ENCODE assay signal across 26 cellular contexts in genomic region chr10:112332022-112332421, GRCh38. TPM values are rescaled to one million over a fixed set of nuclear protein-coding genes. Genes with fewer than 3 reads are reported as not detected.
DNase-seq lines count a peak whose midpoint lies in the region; ATAC-seq and TF ChIP-seq lines count a peak whose summit lies in the region.
"Had no signal": no experiment of that assay in that cellular context is flagged by ENCODE, and none has a peak within 500 bp of the region (broad histone marks: within the 10 kb centered on the region; RNA-seq: fewer than 3 reads in every experiment).

No MANE protein-coding gene starts in this region.

- peaks cover 0 to 29% (median 0%) of the 10 kb centered on the region in 4 donors for H3K4me1 ChIP-seq in Peyer's patch
- H3K4me1 ChIP-seq in hepatocyte (ENCODE audit: insufficient read depth): peaks cover 37% of the 10 kb centered on the region
- H3K4me1 ChIP-seq in thyroid gland: peaks cover 21 to 31% of the 10 kb centered on the region in 2 donors
- H3K4me1 ChIP-seq in effector memory CD4-positive, alpha-beta T cell (ENCODE audit: control insufficient read depth, insufficient read depth, low read length, poor library complexity, severe bottlenecking): no peaks in the 10 kb centered on the region
- H3K4me1 ChIP-seq: SJSA1 had no signal

- no peak overlapping the region for H3K27ac Mint-ChIP-seq in activated CD8-positive, alpha-beta T cell treated with anti-CD3 and anti-CD28 coated beads for 36 hours
- no peak overlapping the region for H3K27ac Mint-ChIP-seq in activated CD8-positive, alpha-beta T cell treated with anti-CD3 and anti-CD28 coated beads, Interleukin-2, amount 10 ng/mL, durations not matched to agents 7 days and 5 days
- H3K27ac Mint-ChIP-seq: CD8-positive, alpha-beta memory T cell; IgD-negative memory B cell had no signal

- no peak overlapping the region for H2AFZ ChIP-seq in hepatocyte

- TF ChIP-seq POLR2A in Peyer's patch (IDR thresholded peaks at IDR 0.05) (no peak), thyroid gland (IDR thresholded peaks at IDR 0.05) (no peak)

- POLR2A ChIA-PET in activated CD8-positive, alpha-beta T cell treated with anti-CD3 and anti-CD28 coated beads for 36 hours (lab: Charles Lee): interaction anchor here (0.8 kb wide), 1 partner anchor 149 kb away, joined by 3 read pairs; no protein-coding TSS in a partner anchor
- POLR2A ChIA-PET in activated CD8-positive, alpha-beta T cell treated with anti-CD3 and anti-CD28 coated beads, Interleukin-2, amount 10 ng/mL, durations not matched to agents 7 days and 5 days (lab: Charles Lee): no interaction called here

- H3K4me3 ChIP-seq in Peyer's patch (no peak overlapping the region), hepatocyte (no peak overlapping the region), thyroid gland (replicated peaks in 1 of 3) (no peak overlapping the region)
- no peak overlapping the region for H3K4me3 ChIP-seq in effector memory CD4-positive, alpha-beta T cell (ENCODE audit: insufficient read depth, low read depth, low read length, poor library complexity, severe bottlenecking)
- H3K4me3 ChIP-seq: GM12878, SJSA1 had no signal

- no peaks in the 10 kb centered on the region for H3K9me2 ChIP-seq in hepatocyte (replicated peaks; ENCODE audit: insufficient read depth)

- whole genome bisulfite sequencing in hepatocyte (ENCODE audit: low lambda C conversion rate, missing lambda C conversion rate): 70% methylated on average over 3 of the region's 3 CpGs
- 81 to 86% methylated on average over 3 of the region's 3 CpGs for WGBS in thyroid gland, 2 donors

- no peaks in the 10 kb centered on the region for H4K20me1 ChIP-seq in hepatocyte (ENCODE audit: insufficient read depth, poor library complexity, severe bottlenecking)

- H3K36me3 Mint-ChIP-seq in activated CD8-positive, alpha-beta T cell treated with anti-CD3 and anti-CD28 coated beads for 36 hours (ENCODE audit: low read depth): no peaks in the 10 kb centered on the region
- no peaks in the 10 kb centered on the region for H3K36me3 Mint-ChIP-seq in activated CD8-positive, alpha-beta T cell treated with anti-CD3 and anti-CD28 coated beads, Interleukin-2, amount 10 ng/mL, durations not matched to agents 7 days and 5 days (ENCODE audit: low read depth)
- H3K36me3 Mint-ChIP-seq: CD8-positive, alpha-beta memory T cell; IgD-negative memory B cell had no signal

- TF ChIP-seq CTCF in activated CD8-positive, alpha-beta T cell treated with anti-CD3 and anti-CD28 coated beads for 36 hours (IDR thresholded peaks at IDR 0.05): no peak
- TF ChIP-seq CTCF in Peyer's patch (IDR thresholded peaks at IDR 0.05): no peak
- TF ChIP-seq CTCF in hepatocyte (IDR thresholded peaks at IDR 0.05; ENCODE audit: poor library complexity): no peak
- no peak for TF ChIP-seq CTCF in thyroid gland (IDR thresholded peaks at IDR 0.05)

- peak; percentile 49 for ATAC-seq in activated CD8-positive, alpha-beta T cell treated with anti-CD3 and anti-CD28 coated beads for 36 hours
- no peak for ATAC-seq in activated CD8-positive, alpha-beta T cell treated with anti-CD3 and anti-CD28 coated beads, Interleukin-2, amount 10 ng/mL, durations not matched to agents 7 days and 5 days
- ATAC-seq: GM12878 had no signal

- H3K27me3 ChIP-seq in Peyer's patch: no peaks in the 10 kb centered on the region
- H3K27me3 ChIP-seq in hepatocyte: no peaks in the 10 kb centered on the region
- H3K27me3 ChIP-seq in thyroid gland: no peaks in the 10 kb centered on the region
- H3K27me3 ChIP-seq in effector memory CD4-positive, alpha-beta T cell (replicated peaks; ENCODE audit: control insufficient read depth, insufficient read depth, low read length, poor library complexity, severe bottlenecking): no peaks in the 10 kb centered on the region

- no peaks in the 10 kb centered on the region for H3K9me3 Mint-ChIP-seq in activated CD8-positive, alpha-beta T cell treated with anti-CD3 and anti-CD28 coated beads for 36 hours
- H3K9me3 Mint-ChIP-seq in activated CD8-positive, alpha-beta T cell treated with anti-CD3 and anti-CD28 coated beads, Interleukin-2, amount 10 ng/mL, durations not matched to agents 7 days and 5 days (ENCODE audit: insufficient read depth): no peaks in the 10 kb centered on the region
- H3K9me3 Mint-ChIP-seq: CD8-positive, alpha-beta memory T cell had no signal

- no peak overlapping the region for H3K4me3 Mint-ChIP-seq in activated CD8-positive, alpha-beta T cell treated with anti-CD3 and anti-CD28 coated beads for 36 hours
- H3K4me3 Mint-ChIP-seq in activated CD8-positive, alpha-beta T cell treated with anti-CD3 and anti-CD28 coated beads, Interleukin-2, amount 10 ng/mL, durations not matched to agents 7 days and 5 days: no peak overlapping the region
- H3K4me3 Mint-ChIP-seq: CD8-positive, alpha-beta memory T cell; IgD-negative memory B cell had no signal

- H3K79me2 ChIP-seq in hepatocyte: no peaks in the 10 kb centered on the region

- H3K4me2 ChIP-seq in hepatocyte: no peak overlapping the region

- no peaks in the 10 kb centered on the region for H3K9me3 ChIP-seq in Peyer's patch
- no peaks in the 10 kb centered on the region for H3K9me3 ChIP-seq in hepatocyte (ENCODE audit: low read depth)
- no peaks in the 10 kb centered on the region for H3K9me3 ChIP-seq in thyroid gland
- no peaks in the 10 kb centered on the region for H3K9me3 ChIP-seq in effector memory CD4-positive, alpha-beta T cell (ENCODE audit: control insufficient read depth, low read length)
- H3K9me3 ChIP-seq: SJSA1 had no signal

- H3K27ac ChIP-seq in Peyer's patch (peak overlapping the region in 3 of 4 donors; percentile 57 to 97 (median 85)), hepatocyte (peak overlapping the region; percentile 24), thyroid gland (peak overlapping the region in 2 of 3 donors; percentile 19 to 79)
- H3K27ac ChIP-seq in effector memory CD4-positive, alpha-beta T cell (ENCODE audit: insufficient read depth, low read length, poor library complexity, severe bottlenecking): no peak overlapping the region
- H3K27ac ChIP-seq: SJSA1 had no signal

- H3K4me1 Mint-ChIP-seq in activated CD8-positive, alpha-beta T cell treated with anti-CD3 and anti-CD28 coated beads for 36 hours (ENCODE audit: low read depth): peaks cover 12% of the 10 kb centered on the region
- H3K4me1 Mint-ChIP-seq in activated CD8-positive, alpha-beta T cell treated with anti-CD3 and anti-CD28 coated beads, Interleukin-2, amount 10 ng/mL, durations not matched to agents 7 days and 5 days (ENCODE audit: low read depth): no peaks in the 10 kb centered on the region

- intact Hi-C loops in activated CD8-positive, alpha-beta T cell treated with anti-CD3 and anti-CD28 coated beads for 36 hours (cut with micrococcal nuclease): no loop called here
- intact Hi-C loops in thyroid gland (cut with DNase I): no loop called here

- H3K36me3 ChIP-seq in Peyer's patch (no peaks in the 10 kb centered on the region), hepatocyte (replicated peaks; ENCODE audit: insufficient read depth, low read depth) (no peaks in the 10 kb centered on the region), thyroid gland (no peaks in the 10 kb centered on the region)
- H3K36me3 ChIP-seq in effector memory CD4-positive, alpha-beta T cell (ENCODE audit: control insufficient read depth, insufficient read depth, low read length): no peaks in the 10 kb centered on the region
- H3K36me3 ChIP-seq: SJSA1 had no signal

- CTCF ChIA-PET in activated CD8-positive, alpha-beta T cell treated with anti-CD3 and anti-CD28 coated beads for 36 hours (lab: Charles Lee): interaction anchor here (1.0 to 1.2 kb wide), 2 partner anchors 140 to 195 kb away, joined by 3 to 4 read pairs; no protein-coding TSS in a partner anchor
- CTCF ChIA-PET in activated CD8-positive, alpha-beta T cell treated with anti-CD3 and anti-CD28 coated beads, Interleukin-2, amount 10 ng/mL, durations not matched to agents 7 days and 5 days (lab: Charles Lee): no interaction called here

- DNase-seq in activated CD8-positive, alpha-beta T cell treated with anti-CD3 and anti-CD28 coated beads for 36 hours: no peak
- no peak for DNase-seq in activated CD8-positive, alpha-beta T cell treated with anti-CD3 and anti-CD28 coated beads, Interleukin-2, amount 10 ng/mL, durations not matched to agents 7 days and 5 days
- peak in 1 of 3 donors; percentile 66 for DNase-seq in Peyer's patch
- DNase-seq in hepatocyte (ENCODE audit: low spot score): no peak
- no peak for DNase-seq in thyroid gland
- no peak for DNase-seq in effector memory CD4-positive, alpha-beta T cell
- no peak for DNase-seq in NCI-H2081 (lab: John Stamatoyannopoulos, UW)
- DNase-seq in NCI-H345 treated with DMSO at 0.1 percent for 48 hours (lab: John Stamatoyannopoulos, UW; ENCODE audit: unreplicated experiment): no peak
- DNase-seq: 8988T; AML-193; C1 segment of cervical spinal cord; CD8-positive, alpha-beta memory T cell; DMS79; GOT3; HCEC 1CT; Karpas-422; NCI-H1694; NCI-H2081 treated with DMSO at 0.1 percent for 48 hours; NCI-H2171 treated with DMSO at 0.1 percent for 48 hours; NCI-H526 had no signal

- H3K27me3 Mint-ChIP-seq in activated CD8-positive, alpha-beta T cell treated with anti-CD3 and anti-CD28 coated beads for 36 hours: peaks cover 5% of the 10 kb centered on the region
- peaks cover 11% of the 10 kb centered on the region for H3K27me3 Mint-ChIP-seq in activated CD8-positive, alpha-beta T cell treated with anti-CD3 and anti-CD28 coated beads, Interleukin-2, amount 10 ng/mL, durations not matched to agents 7 days and 5 days (ENCODE audit: low read depth)

RNA-seq across cellular contexts. Expression of gene ACSL5, which starts 41.9 kb away (rescaled TPM):
- total RNA-seq in activated CD8-positive, alpha-beta T cell treated with anti-CD3 and anti-CD28 coated beads for 36 hours: 10 to 100 TPM; 33.7 to 34.1 TPM
- total RNA-seq in activated CD8-positive, alpha-beta T cell treated with anti-CD3 and anti-CD28 coated beads, Interleukin-2, amount 10 ng/mL, durations not matched to agents 7 days and 5 days: 10 to 100 TPM; 50.7 to 53.1 TPM
- total RNA-seq in Peyer's patch (1,000 to 10,000 TPM in 1 of 4 donors, 100 to 1,000 TPM in 3; 133 to 1,137 (median 595) TPM), hepatocyte (40.2 and 43.1 TPM in 2 replicates), thyroid gland (10 to 100 TPM in 2 of 4 donors, 1 to 10 TPM in 2; 6.8 to 17.0 (median 10.0) TPM)
- polyA plus RNA-seq in hepatocyte: 22.2 and 22.7 TPM in 2 replicates

RNA-seq across cellular contexts. Expression of gene TECTB, which starts 48.8 kb away (rescaled TPM):
- not detected for total RNA-seq in activated CD8-positive, alpha-beta T cell treated with anti-CD3 and anti-CD28 coated beads for 36 hours
- not detected for total RNA-seq in activated CD8-positive, alpha-beta T cell treated with anti-CD3 and anti-CD28 coated beads, Interleukin-2, amount 10 ng/mL, durations not matched to agents 7 days and 5 days
- not detected for total RNA-seq in Peyer's patch
- total RNA-seq in hepatocyte: 0.08 and 0.10 TPM in 2 replicates
- polyA plus RNA-seq in hepatocyte: not detected in 2 replicates
- under 1 TPM; 0.29 to 0.89 (median 0.72) TPM for total RNA-seq in thyroid gland
- total RNA-seq: CD8-positive, alpha-beta memory T cell; GM12878; MCF 10A; OCI-LY7; SJSA1 had no signal
- polyA plus RNA-seq: AG04450; CD8-positive, alpha-beta memory T cell; GM12878; IgD-negative memory B cell had no signal
